In genomic region chr4:15240764-15241163, GRCh38 we compare ENCODE assay signal across 37 cellular contexts.
DNase-seq lines count a peak whose midpoint lies in the region; ATAC-seq and TF ChIP-seq lines count a peak whose summit lies in the region.
"Had no signal": no experiment of that assay in that cellular context is flagged by ENCODE, and none has a peak within 500 bp of the region (broad histone marks: within the 10 kb centered on the region; RNA-seq: fewer than 3 reads in every experiment).

No MANE protein-coding gene starts in this region.

- H3K9me3 ChIP-seq in SK-N-SH: no peaks in the 10 kb centered on the region
- H3K9me3 ChIP-seq in ascending aorta: no peaks in the 10 kb centered on the region
- H3K9me3 ChIP-seq in tibial artery: no peaks in the 10 kb centered on the region
- H3K9me3 ChIP-seq: adrenal gland, breast epithelium, Caco-2, colonic mucosa, heart right ventricle, suprapubic skin had no signal

- H3K9me3 Mint-ChIP-seq in naive thymus-derived CD8-positive, alpha-beta T cell: no peaks in the 10 kb centered on the region
- H3K9me3 Mint-ChIP-seq in osteocyte (ENCODE audit: unreplicated experiment): no peaks in the 10 kb centered on the region
- H3K9me3 Mint-ChIP-seq: activated CD4-positive, alpha-beta memory T cell treated with anti-CD3 and anti-CD28 coated beads, Interleukin-2, amount 10 ng/mL, durations not matched to agents 7 days and 5 days; activated T-helper 1 cell treated with anti-CD3 and anti-CD28 coated beads, Interleukin-12 subunit alpha, Interleukin-12 subunit beta, Interleukin-2, Interleukin-4 antibody, amounts not matched to agents 30 ng/mL and 10 ng/mL and 1 ng/mL, durations not matched to agents 14 hours and 24 hours and 36 hours; stimulated activated naive B cell treated with anti-CD40 and anti-IgM and Interleukin-4, amounts not matched to agents 10 μg/mL and 1 μg/mL and 100 μg/mL, for 72 hours had no signal

- no peaks in the 10 kb centered on the region for H3K4me1 Mint-ChIP-seq in naive thymus-derived CD8-positive, alpha-beta T cell
- H3K4me1 Mint-ChIP-seq in osteocyte (ENCODE audit: unreplicated experiment): peaks cover 7% of the 10 kb centered on the region
- H3K4me1 Mint-ChIP-seq: activated CD4-positive, alpha-beta memory T cell treated with anti-CD3 and anti-CD28 coated beads, Interleukin-2, amount 10 ng/mL, durations not matched to agents 7 days and 5 days had no signal

- H3K4me3 ChIP-seq in SK-N-SH (ENCODE audit: low read depth in 2 of 2, low read length in 1 of 2) (no peak overlapping the region), ascending aorta (no peak overlapping the region), fibroblast of villous mesenchyme (ENCODE audit: low read depth, low read length) (no peak overlapping the region), tibial artery (no peak overlapping the region)
- H3K4me3 ChIP-seq: adrenal gland, breast epithelium, colonic mucosa, heart right ventricle, PC-9, suprapubic skin had no signal

- intact Hi-C loops in ascending aorta (cut with DNase I): no loop called here
- intact Hi-C loops in tibial artery (cut with DNase I; ENCODE audit: low total_unique reads): no loop called here
- intact Hi-C loops in cardiac septum (cut with DNase I): no loop called here

- H4K20me1 ChIP-seq in SK-N-SH (ENCODE audit: insufficient read depth): no peaks in the 10 kb centered on the region

- CTCF ChIA-PET in SK-N-SH (lab: Yijun Ruan, JAX): interaction anchor here (2.8 to 2.9 kb wide), 2 partner anchors 8 to 216 kb away, joined by 9 read pairs; no protein-coding TSS in a partner anchor

- H3K9ac ChIP-seq in SK-N-SH: no peak overlapping the region
- H3K9ac ChIP-seq: parathyroid adenoma had no signal

- TF ChIP-seq RAD21 in SK-N-SH (IDR thresholded peaks at IDR 0.05; ENCODE audit: low read length): no peak

- no peaks in the 10 kb centered on the region for H3K27me3 ChIP-seq in SK-N-SH (ENCODE audit: insufficient read depth)
- no peaks in the 10 kb centered on the region for H3K27me3 ChIP-seq in ascending aorta
- no peaks in the 10 kb centered on the region for H3K27me3 ChIP-seq in tibial artery
- H3K27me3 ChIP-seq: adrenal gland, breast epithelium, colonic mucosa, heart right ventricle, suprapubic skin had no signal

- no peak overlapping the region for H3K27ac Mint-ChIP-seq in naive thymus-derived CD8-positive, alpha-beta T cell
- H3K27ac Mint-ChIP-seq in osteocyte (ENCODE audit: unreplicated experiment): no peak overlapping the region
- H3K27ac Mint-ChIP-seq: activated CD4-positive, alpha-beta memory T cell treated with anti-CD3 and anti-CD28 coated beads, Interleukin-2, amount 10 ng/mL, durations not matched to agents 7 days and 5 days; activated T-helper 1 cell treated with anti-CD3 and anti-CD28 coated beads, Interleukin-12 subunit alpha, Interleukin-12 subunit beta, Interleukin-2, Interleukin-4 antibody, amounts not matched to agents 30 ng/mL and 10 ng/mL and 1 ng/mL, durations not matched to agents 14 hours and 24 hours and 36 hours; stimulated activated naive B cell treated with anti-CD40 and anti-IgM and Interleukin-4, amounts not matched to agents 10 μg/mL and 1 μg/mL and 100 μg/mL, for 72 hours had no signal

- no peaks in the 10 kb centered on the region for H3K36me3 Mint-ChIP-seq in naive thymus-derived CD8-positive, alpha-beta T cell
- no peaks in the 10 kb centered on the region for H3K36me3 Mint-ChIP-seq in osteocyte (ENCODE audit: unreplicated experiment)
- H3K36me3 Mint-ChIP-seq: stimulated activated naive B cell treated with anti-CD40 and anti-IgM and Interleukin-4, amounts not matched to agents 10 μg/mL and 1 μg/mL and 100 μg/mL, for 72 hours had no signal

- no peak for TF ChIP-seq EP300 in SK-N-SH (IDR thresholded peaks at IDR 0.05; ENCODE audit: borderline replicate concordance in 1 of 2, low read depth in 1 of 2, low read length in 1 of 2)

- H3K4me2 ChIP-seq in SK-N-SH: no peak overlapping the region
- H3K4me2 ChIP-seq: PC-9 had no signal

- no peaks in the 10 kb centered on the region for H3K79me2 ChIP-seq in SK-N-SH (ENCODE audit: insufficient read depth)
- H3K79me2 ChIP-seq: parathyroid adenoma had no signal

- DNase-seq in SK-N-SH: no peak
- no peak for DNase-seq in ascending aorta (ENCODE audit: low spot score in 2 of 2)
- peak; percentile 80 for DNase-seq in fibroblast of villous mesenchyme (ENCODE audit: low read depth)
- DNase-seq in tibial artery: no peak
- no peak for DNase-seq in cardiac septum (ENCODE audit: low spot score)
- DNase-seq in naive thymus-derived CD8-positive, alpha-beta T cell: no peak
- DNase-seq in osteocyte (ENCODE audit: extremely low spot score, unreplicated experiment): no peak
- DNase-seq: 8988T; activated CD4-positive, alpha-beta memory T cell treated with anti-CD3 and anti-CD28 coated beads, Interleukin-2, amount 10 ng/mL, durations not matched to agents 7 days and 5 days; activated CD8-positive, alpha-beta memory T cell treated with anti-CD3 and anti-CD28 coated beads, Interleukin-2, amount 50 U/mL, for 4 hours; activated naive CD4-positive, alpha-beta T cell treated with Interleukin-2 at 50 U/mL for 16 hours; adrenal gland; Caco-2; colonic mucosa; effector CD8-positive, alpha-beta T cell; foreskin melanocyte; GF-D8; GOT3; heart right ventricle; left cardiac atrium; NCI-H1417; NCI-H2081; NCI-H2227 treated with DMSO at 0.1 percent for 48 hours; NCI-H526 treated with DMSO at 0.1 percent for 48 hours; NK-92 treated with Interleukin-12 subunit alpha and Interleukin-12 subunit beta, amount 100 ng/mL, for 24 hours; PC-9; retina; Right ventricle myocardium superior; small intestine; stimulated activated naive B cell treated with anti-CD40 and anti-IgM and Interleukin-4, amounts not matched to agents 10 μg/mL and 1 μg/mL and 100 μg/mL, for 72 hours had no signal

- H3K4me3 Mint-ChIP-seq in naive thymus-derived CD8-positive, alpha-beta T cell: no peak overlapping the region
- H3K4me3 Mint-ChIP-seq in osteocyte (ENCODE audit: unreplicated experiment): no peak overlapping the region
- H3K4me3 Mint-ChIP-seq: activated CD4-positive, alpha-beta memory T cell treated with anti-CD3 and anti-CD28 coated beads, Interleukin-2, amount 10 ng/mL, durations not matched to agents 7 days and 5 days; activated T-helper 1 cell treated with anti-CD3 and anti-CD28 coated beads, Interleukin-12 subunit alpha, Interleukin-12 subunit beta, Interleukin-2, Interleukin-4 antibody, amounts not matched to agents 30 ng/mL and 10 ng/mL and 1 ng/mL, durations not matched to agents 14 hours and 24 hours and 36 hours; stimulated activated naive B cell treated with anti-CD40 and anti-IgM and Interleukin-4, amounts not matched to agents 10 μg/mL and 1 μg/mL and 100 μg/mL, for 72 hours had no signal

- no peak overlapping the region for H3K27ac ChIP-seq in SK-N-SH (ENCODE audit: low read depth in 2 of 2, low read length in 1 of 2)
- peak overlapping the region; percentile 37 to 50 for H3K27ac ChIP-seq in ascending aorta
- H3K27ac ChIP-seq in tibial artery: peak overlapping the region; percentile 37 to 40
- H3K27ac ChIP-seq: adrenal gland, breast epithelium, C4-2B, colonic mucosa, epithelial cell of prostate, parathyroid adenoma, PC-9, suprapubic skin had no signal

- WGBS in SK-N-SH (ENCODE audit: low lambda C conversion rate): 57% methylated on average over 3 of the region's 3 CpGs

- ATAC-seq in SK-N-SH treated with all-trans-retinoic acid at 6 μM for 48 hours: no peak
- ATAC-seq in naive thymus-derived CD8-positive, alpha-beta T cell: no peak
- ATAC-seq: stimulated activated naive B cell treated with anti-CD40 and anti-IgM and Interleukin-4, amounts not matched to agents 10 μg/mL and 1 μg/mL and 100 μg/mL, for 72 hours had no signal

- H3K4me1 ChIP-seq in SK-N-SH (ENCODE audit: control insufficient read depth in 1 of 2, insufficient read depth in 2 of 2, low read depth in 1 of 2, low read length in 1 of 2): peaks cover 10 to 13% of the 10 kb centered on the region in 2 experiments; a peak in 2 of 4 replicates
- H3K4me1 ChIP-seq in ascending aorta: peaks cover 0 to 37% of the 10 kb centered on the region in 2 donors
- peaks cover 0 to 63% (median 15%) of the 10 kb centered on the region in 4 donors for H3K4me1 ChIP-seq in tibial artery
- H3K4me1 ChIP-seq: adrenal gland, breast epithelium, Caco-2, colonic mucosa had no signal

- H3K36me3 ChIP-seq in SK-N-SH (replicated peaks in 1 of 2; ENCODE audit: control insufficient read depth in 1 of 2, insufficient read depth in 2 of 2, low read length in 1 of 2) (no peaks in the 10 kb centered on the region), ascending aorta (no peaks in the 10 kb centered on the region), tibial artery (no peaks in the 10 kb centered on the region)
- H3K36me3 ChIP-seq: adrenal gland, breast epithelium, colonic mucosa, heart right ventricle, suprapubic skin had no signal

- peaks cover 0 to 1% (median 0%) of the 10 kb centered on the region in 5 donors for H3K27me3 Mint-ChIP-seq in naive thymus-derived CD8-positive, alpha-beta T cell
- H3K27me3 Mint-ChIP-seq in osteocyte (ENCODE audit: unreplicated experiment): peaks cover 2% of the 10 kb centered on the region
- H3K27me3 Mint-ChIP-seq: stimulated activated naive B cell treated with anti-CD40 and anti-IgM and Interleukin-4, amounts not matched to agents 10 μg/mL and 1 μg/mL and 100 μg/mL, for 72 hours had no signal

- TF ChIP-seq CTCF in SK-N-SH (IDR thresholded peaks at IDR 0.05): no peak
- no peak for TF ChIP-seq CTCF in ascending aorta (IDR thresholded peaks at IDR 0.05)
- no peak for TF ChIP-seq CTCF in fibroblast of villous mesenchyme (IDR thresholded peaks at IDR 0.05; ENCODE audit: insufficient read depth, low read depth, low read length)
- no peak for TF ChIP-seq CTCF in tibial artery (IDR thresholded peaks at IDR 0.05)
- TF ChIP-seq CTCF in osteocyte (IDR thresholded peaks at IDR 0.05): no peak

- POLR2A ChIA-PET in SK-N-SH (lab: Yijun Ruan, JAX): no interaction called here
- POLR2A ChIA-PET in naive thymus-derived CD8-positive, alpha-beta T cell (lab: Charles Lee): interaction anchor here (0.5 kb wide), 1 partner anchor 654 kb away, joined by 8 read pairs; no protein-coding TSS in a partner anchor

- no peak overlapping the region for H2AFZ ChIP-seq in SK-N-SH (ENCODE audit: low read depth)
- H2AFZ ChIP-seq: parathyroid adenoma, PC-9 had no signal

- H3F3A ChIP-seq in SK-N-SH (replicated peaks; ENCODE audit: insufficient read depth): no peaks in the 10 kb centered on the region

- no peaks in the 10 kb centered on the region for H3K9me2 ChIP-seq in SK-N-SH

Comparison
In these comparisons a context has a peak if more than half of its experiments do, and no peak if none do; other contexts are left out.
1. H3K27ac ChIP-seq: peak in ascending aorta (2 of 2) and tibial artery (2 of 2); none in SK-N-SH (0 of 2).